In the genomic region with DNA sequence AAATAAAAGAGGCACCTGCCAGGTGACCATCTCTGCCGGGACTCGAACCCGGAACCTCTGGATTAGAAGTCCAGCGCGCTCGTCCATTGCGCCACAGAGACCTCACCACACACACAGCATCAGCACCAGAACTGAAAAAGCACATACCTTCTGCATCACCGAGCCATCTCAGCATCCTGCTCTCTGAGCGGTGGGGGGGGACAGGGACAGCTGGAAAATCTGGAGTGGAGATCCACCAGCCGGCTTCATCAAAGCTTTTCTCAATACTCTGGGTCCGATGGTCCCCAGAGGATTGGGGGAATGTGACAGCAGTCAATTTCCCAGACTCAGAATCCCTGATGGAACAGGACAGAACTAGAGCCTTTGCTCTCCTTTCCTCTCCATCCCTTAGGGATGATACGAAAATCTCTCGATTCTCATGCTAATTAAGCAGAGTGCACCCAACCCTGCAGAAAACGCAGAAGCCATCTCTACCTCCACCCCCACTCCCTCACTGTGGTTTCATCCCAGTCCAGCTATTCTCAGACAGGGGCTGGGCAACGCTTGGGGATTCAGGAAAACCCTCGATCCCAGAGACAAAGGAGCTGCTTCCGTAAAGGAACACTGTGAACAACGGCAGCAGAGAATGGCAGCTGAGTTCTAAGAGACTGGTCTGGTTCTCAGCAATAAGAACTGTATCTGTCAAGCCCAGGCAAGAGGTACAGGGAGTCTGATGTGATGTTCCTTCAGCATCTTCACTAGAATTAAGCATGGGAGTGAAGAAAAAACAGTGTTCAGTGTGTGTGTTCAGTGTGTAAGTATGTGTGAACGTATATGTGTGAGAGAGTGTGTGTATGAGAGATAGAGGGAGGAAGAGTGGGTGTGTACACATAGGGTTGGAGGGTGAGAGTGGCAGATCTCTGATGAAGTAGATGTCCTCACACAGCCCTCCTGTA, we compare ENCODE assay signal across 11 cellular contexts. TPM values are rescaled to one million over a fixed set of nuclear protein-coding genes. Genes with fewer than 3 reads are reported as not detected.
A peak's percentile ranks its signal among the peaks of the same experiment; 100 is the strongest.
DNase-seq lines count a peak whose midpoint lies in the region; ATAC-seq and TF ChIP-seq lines count a peak whose summit lies in the region.
"Had no signal": no experiment of that assay in that cellular context is flagged by ENCODE, and none has a peak within 500 bp of the region (broad histone marks: within the 10 kb centered on the region; RNA-seq: fewer than 3 reads in every experiment).

No MANE protein-coding gene starts in this region.

- ATAC-seq in left lung (no peak), left ventricle myocardium superior (no peak)

- intact Hi-C loops in left lung (cut with DNase I): no loop called here
- intact Hi-C loops in left ventricle myocardium superior (cut with micrococcal nuclease): no loop called here
- intact Hi-C loops in CD14-positive monocyte (cut with micrococcal nuclease): no loop called here

- H3K9me3 ChIP-seq in endodermal cell (ENCODE audit: control insufficient read depth, low read length) (no peaks in the 10 kb centered on the region), osteoblast (ENCODE audit: low read depth, low read length) (no peaks in the 10 kb centered on the region), left lung (no peaks in the 10 kb centered on the region)

- no peaks in the 10 kb centered on the region for H3K79me2 ChIP-seq in osteoblast (ENCODE audit: insufficient read depth, low read length)

- WGBS in endodermal cell (ENCODE audit: insufficient coverage in 1 of 2, insufficient read length in 1 of 2), 2 experiments: 45 to 67% methylated on average over 8 to 19 of the region's 19 CpGs

- H3K36me3 ChIP-seq in endodermal cell (ENCODE audit: control insufficient read depth, insufficient read depth, low read length) (no peaks in the 10 kb centered on the region), osteoblast (ENCODE audit: insufficient read depth, low read length) (no peaks in the 10 kb centered on the region), left lung (no peaks in the 10 kb centered on the region)

- peak overlapping the region; percentile 58 for H3K27ac ChIP-seq in endodermal cell (ENCODE audit: low read depth, low read length)
- H3K27ac ChIP-seq in osteoblast (ENCODE audit: low read depth, low read length): no peak overlapping the region
- H3K27ac ChIP-seq in left lung: no peak overlapping the region
- H3K27ac ChIP-seq: KMS-11 had no signal

- TF ChIP-seq CTCF in endodermal cell (conservative IDR thresholded peaks at IDR 0.05) (no peak), osteoblast (IDR thresholded peaks at IDR 0.05; ENCODE audit: extremely low read depth, low read depth, low read length) (no peak), left lung (IDR thresholded peaks at IDR 0.05) (no peak), CD14-positive monocyte (IDR thresholded peaks at IDR 0.05) (no peak)

- H3K4me1 ChIP-seq in endodermal cell (ENCODE audit: control insufficient read depth, insufficient read depth, low read length) (no peaks in the 10 kb centered on the region), osteoblast (ENCODE audit: insufficient read depth, low read length) (no peaks in the 10 kb centered on the region), left lung (no peaks in the 10 kb centered on the region)

- H2AFZ ChIP-seq in osteoblast (ENCODE audit: low read length): peak overlapping the region; percentile 66

- no peak overlapping the region for H3K4me3 ChIP-seq in endodermal cell (ENCODE audit: low read length)
- peak overlapping the region; percentile 60 for H3K4me3 ChIP-seq in osteoblast (ENCODE audit: insufficient read depth, low read length)
- no peak overlapping the region for H3K4me3 ChIP-seq in left lung

- H3K4me3 Mint-ChIP-seq in endodermal cell: no peak overlapping the region
- H3K4me3 Mint-ChIP-seq in CD14-positive monocyte: no peak overlapping the region

- H3K4me1 Mint-ChIP-seq in endodermal cell (no peaks in the 10 kb centered on the region), CD14-positive monocyte (no peaks in the 10 kb centered on the region)

- no peaks in the 10 kb centered on the region for H4K20me1 ChIP-seq in osteoblast (ENCODE audit: insufficient read depth, low read length)

- peak overlapping the region; percentile 76 for H3K4me2 ChIP-seq in osteoblast (ENCODE audit: insufficient read depth, low read length)
- H3K4me2 ChIP-seq: KMS-11 had no signal

- no peak overlapping the region for H3K27ac Mint-ChIP-seq in endodermal cell
- no peak overlapping the region for H3K27ac Mint-ChIP-seq in CD14-positive monocyte

- peak; percentile 30 for DNase-seq in NCI-H2107 treated with DMSO at 0.1 percent for 48 hours (lab: John Stamatoyannopoulos, UW; ENCODE audit: unreplicated experiment)
- DNase-seq in NCI-H2107 (lab: John Stamatoyannopoulos, UW): no peak
- DNase-seq in NCI-H524 treated with DMSO at 0.1 percent for 48 hours (lab: John Stamatoyannopoulos, UW): peak; percentile 62
- peak; percentile 63 for DNase-seq in endodermal cell
- DNase-seq in osteoblast (ENCODE audit: insufficient read length, low spot score, missing footprints): peak; percentile 50
- DNase-seq in left lung: no peak
- DNase-seq in left ventricle myocardium superior: no peak
- no peak for DNase-seq in CD14-positive monocyte (ENCODE audit: low spot score)
- DNase-seq: activated CD4-positive, CD25-positive, alpha-beta regulatory T cell treated with anti-CD3 and anti-CD28 coated beads, Interleukin-2, amount 50 U/mL, for 72 hours; AML-193 had no signal

- H3K27me3 ChIP-seq in endodermal cell (ENCODE audit: control insufficient read depth, insufficient read depth, low read length, poor library complexity, severe bottlenecking) (no peaks in the 10 kb centered on the region), osteoblast (ENCODE audit: insufficient read depth, low read length) (peaks cover 34% of the 10 kb centered on the region), left lung (peaks cover 0 to 49% of the 10 kb centered on the region in 2 donors)

- H3K9me3 Mint-ChIP-seq in endodermal cell (no peaks in the 10 kb centered on the region), CD14-positive monocyte (peaks cover 0 to 3% (median 0%) of the 10 kb centered on the region in 7 donors)

- peaks cover 3% of the 10 kb centered on the region for H3K27me3 Mint-ChIP-seq in endodermal cell (ENCODE audit: insufficient read depth)
- H3K27me3 Mint-ChIP-seq in CD14-positive monocyte (ENCODE audit: low read depth in 3 of 3): peaks cover 7 to 18% (median 11%) of the 10 kb centered on the region in 3 donors

- no peak overlapping the region for H3K9ac ChIP-seq in endodermal cell (ENCODE audit: extremely low read depth, low read length, poor library complexity, severe bottlenecking)
- H3K9ac ChIP-seq: KMS-11 had no signal

- H3K36me3 Mint-ChIP-seq in endodermal cell (ENCODE audit: low read depth): no peaks in the 10 kb centered on the region
- H3K36me3 Mint-ChIP-seq in CD14-positive monocyte: no peaks in the 10 kb centered on the region

RNA-seq across cellular contexts. Expression of gene CADM3, which starts 29.6 kb away (rescaled TPM):
- 1 to 10 TPM; 2.4 to 4.0 TPM for total RNA-seq in endodermal cell
- 19.1 TPM for polyA plus RNA-seq in endodermal cell (2013, experiment 1 of 2)
- polyA plus RNA-seq in endodermal cell (2013, experiment 2 of 2): 14.9 TPM
- total RNA-seq in osteoblast: under 0.01 TPM in 1 of 2 replicates, not detected in the other
- 1 to 10 TPM; 3.4 to 6.2 TPM for total RNA-seq in left lung
- 4.8 TPM for total RNA-seq in left ventricle myocardium superior
- polyA plus RNA-seq in CD14-positive monocyte: not detected

Comparison
In these comparisons a context has a peak if more than half of its experiments do, and no peak if none do; other contexts are left out.
1. DNase-seq: peak in NCI-H2107 treated with DMSO at 0.1 percent for 48 hours (single experiment), NCI-H524 treated with DMSO at 0.1 percent for 48 hours (single experiment), endodermal cell (single experiment) and osteoblast (single experiment); none in NCI-H2107 (single experiment), left lung (0 of 2), left ventricle myocardium superior (single experiment) and CD14-positive monocyte (single experiment).